Comparison of ENCODE assay signal across 18 cellular contexts in genomic region chr17:82433560-82434215, GRCh38.
"Had no signal": no experiment of that assay in that cellular context is flagged by ENCODE, and none has a peak within 500 bp of the region (broad histone marks: within the 10 kb centered on the region; RNA-seq: fewer than 3 reads in every experiment).

No MANE protein-coding gene starts in this region.

- ATAC-seq: left ventricle myocardium superior had no signal

- H3K36me3 ChIP-seq: colonic mucosa had no signal

- H3K4me3 Mint-ChIP-seq: activated naive CD4-positive, alpha-beta T cell treated with anti-CD3 and anti-CD28 coated beads, Interleukin-2, amount 50 U/mL, for 24 hours; activated T-cell treated with anti-CD3 and anti-CD28 coated beads, Interleukin-2, amount 50 U/mL, for 4 hours; nephron; T-helper 17 cell had no signal

- H2AFZ ChIP-seq: hepatocyte had no signal

- H3K4me1 ChIP-seq: colonic mucosa, esophagus muscularis mucosa, right atrium auricular region had no signal

- H3K27ac Mint-ChIP-seq: activated naive CD4-positive, alpha-beta T cell treated with anti-CD3 and anti-CD28 coated beads, Interleukin-2, amount 50 U/mL, for 24 hours; nephron; progenitor cell of endocrine pancreas had no signal

- H3K4me2 ChIP-seq: hepatocyte had no signal

- H3K9me3 ChIP-seq: colonic mucosa, esophagus muscularis mucosa, right atrium auricular region had no signal

- H3K27me3 Mint-ChIP-seq: activated naive CD4-positive, alpha-beta T cell treated with anti-CD3 and anti-CD28 coated beads, Interleukin-2, amount 50 U/mL, for 24 hours; progenitor cell of endocrine pancreas; T-helper 17 cell had no signal

- H3K27me3 ChIP-seq: colonic mucosa, esophagus muscularis mucosa, hepatocyte, right atrium auricular region had no signal

- H3K4me1 Mint-ChIP-seq: nephron had no signal

- H3K9me3 Mint-ChIP-seq: activated naive CD4-positive, alpha-beta T cell treated with anti-CD3 and anti-CD28 coated beads, Interleukin-2, amount 50 U/mL, for 24 hours; activated T-cell treated with anti-CD3 and anti-CD28 coated beads, Interleukin-2, amount 50 U/mL, for 4 hours; nephron had no signal

- H3K4me3 ChIP-seq: colonic mucosa, esophagus muscularis mucosa, hepatocyte, right atrium auricular region had no signal

- DNase-seq: activated effector memory CD4-positive, alpha-beta T cell treated with anti-CD3 and anti-CD28 coated beads, Interleukin-2, amount 50 U/mL, for 16 hours; activated T-cell treated with anti-CD3 and anti-CD28 coated beads, Interleukin-2, amount 50 U/mL, for 4 hours; amniotic stem cell; caudate nucleus; colonic mucosa; effector CD4-positive, alpha-beta T cell; left ventricle myocardium superior; mesenchymal stem cell; occipital lobe; small intestine; stimulated activated CD8-positive, alpha-beta memory T cell treated with anti-CD3 and anti-CD28 coated beads, Interleukin-4, amount 100 ng/mL, for 48 hours; T-helper 17 cell had no signal

- H3K27ac ChIP-seq: colonic mucosa, esophagus muscularis mucosa, hepatocyte, right atrium auricular region had no signal

- H3K79me2 ChIP-seq: hepatocyte had no signal
